Comparison of ENCODE assay signal across 8 cellular contexts in the genomic region with DNA sequence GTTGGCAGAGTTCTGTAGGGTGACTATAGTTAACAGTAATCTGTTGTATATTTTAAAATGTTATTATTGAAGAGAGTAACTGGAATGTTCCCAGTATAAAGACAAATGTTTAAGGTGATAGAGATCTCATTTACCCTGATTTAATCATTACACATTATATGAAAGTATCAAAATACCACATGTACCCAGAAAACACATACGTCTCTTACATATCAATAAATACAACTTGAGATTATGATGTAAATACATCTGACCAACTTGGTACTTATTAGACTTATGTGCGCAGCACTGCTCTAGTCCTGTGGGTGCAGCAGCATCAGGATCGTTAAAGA. TPM values are rescaled to one million over a fixed set of nuclear protein-coding genes. Genes with fewer than 3 reads are reported as not detected.
DNase-seq lines count a peak whose midpoint lies in the region; ATAC-seq and TF ChIP-seq lines count a peak whose summit lies in the region.

No MANE protein-coding gene starts in this region.

- H3K27ac ChIP-seq in duodenal mucosa (ENCODE audit: low read depth, low read length): peak overlapping the region; percentile 88

- H3K4me1 Mint-ChIP-seq in nephron: peaks cover 12% of the 10 kb centered on the region

- H3K4me3 ChIP-seq in BJ (ENCODE audit: low read depth, low read length) (peak overlapping the region; percentile 85), Loucy (ENCODE audit: low read length, poor library complexity, severe bottlenecking) (peak overlapping the region; percentile 91), duodenal mucosa (ENCODE audit: low read depth in 1 of 2, low read length in 2 of 2) (peak overlapping the region; percentile 83 to 88)

- H3K4me2 ChIP-seq in Loucy (ENCODE audit: low read depth, low read length, poor library complexity, severe bottlenecking): peak overlapping the region; percentile 75

- no peak for ATAC-seq in HG03354 (IDR thresholded peaks at IDR 0.05; ENCODE audit: poor library complexity, severe bottlenecking, unreplicated experiment)

- TF ChIP-seq CTCF in BJ (IDR thresholded peaks at IDR 0.05; ENCODE audit: insufficient read depth, low read depth, low read length) (no peak), Loucy (conservative IDR thresholded peaks at IDR 0.05; ENCODE audit: low read length) (no peak), nephron (IDR thresholded peaks at IDR 0.05; ENCODE audit: unreplicated experiment in 3 of 3) (no peak)

- CTCF ChIA-PET in BJ (lab: Yijun Ruan, JAX): no interaction called here

- peaks cover 52% of the 10 kb centered on the region for H3K79me2 ChIP-seq in Loucy (ENCODE audit: insufficient read depth, low read length)

- H3K27me3 Mint-ChIP-seq in nephron (ENCODE audit: low read depth): peaks cover 2% of the 10 kb centered on the region

- no peaks in the 10 kb centered on the region for H3K9me2 ChIP-seq in Loucy (replicated peaks; ENCODE audit: low read depth, low read length)

- POLR2A ChIA-PET in BJ (lab: Charles Lee): interaction anchor here (0.6 kb wide), 2 partner anchors 51 to 260 kb away, joined by 4 to 13 read pairs; no protein-coding TSS in a partner anchor

- H3K9me3 Mint-ChIP-seq in nephron: no peaks in the 10 kb centered on the region

- peaks cover 15% of the 10 kb centered on the region for H4K20me1 ChIP-seq in Loucy (ENCODE audit: insufficient read depth, low read length, poor library complexity, severe bottlenecking)

- no peaks in the 10 kb centered on the region for H3K9me3 ChIP-seq in Loucy (ENCODE audit: insufficient read depth, low read depth, low read length)
- no peaks in the 10 kb centered on the region for H3K9me3 ChIP-seq in duodenal mucosa (ENCODE audit: control insufficient read depth in 1 of 2, low read length in 2 of 2)

- H3K36me3 Mint-ChIP-seq in nephron (ENCODE audit: low read depth): peaks cover 25% of the 10 kb centered on the region

- no peaks in the 10 kb centered on the region; the same call in 1 of the 2 replicates for H3F3A ChIP-seq in Loucy (ENCODE audit: low read depth)

- H3K36me3 ChIP-seq in BJ (ENCODE audit: control insufficient read depth, insufficient read depth, low read length): peaks cover 10% of the 10 kb centered on the region
- H3K36me3 ChIP-seq in Loucy (ENCODE audit: insufficient read depth, low read length): peaks cover 6% of the 10 kb centered on the region; the same call in 1 of the 2 replicates
- peaks cover 10 to 19% of the 10 kb centered on the region in 2 donors for H3K36me3 ChIP-seq in duodenal mucosa (ENCODE audit: control insufficient read depth in 1 of 2, insufficient read depth in 2 of 2, low read length in 2 of 2)

- H3K27me3 ChIP-seq in BJ (ENCODE audit: control insufficient read depth, insufficient read depth, low read length) (no peaks in the 10 kb centered on the region), Loucy (ENCODE audit: insufficient read depth, low read length, poor library complexity, severe bottlenecking) (no peaks in the 10 kb centered on the region), duodenal mucosa (ENCODE audit: control insufficient read depth in 1 of 2, insufficient read depth in 2 of 2, low read length in 2 of 2) (no peaks in the 10 kb centered on the region)

- DNase-seq in BJ (ENCODE audit: low read depth) (no peak), NCI-H187 (lab: John Stamatoyannopoulos, UW) (no peak), GM03348 (ENCODE audit: low spot score) (no peak), HuH-7 (ENCODE audit: low spot score) (no peak)

- peak overlapping the region; percentile 90 to 99 (median 97) for H3K27ac Mint-ChIP-seq in nephron

- H3K9ac ChIP-seq in Loucy (ENCODE audit: low read depth, low read length, poor library complexity, severe bottlenecking) (peak overlapping the region; percentile 94), duodenal mucosa (ENCODE audit: low read depth in 1 of 2, low read length in 2 of 2) (peak overlapping the region; percentile 86 to 96)

- H2AFZ ChIP-seq in Loucy (ENCODE audit: low read length): peak overlapping the region; percentile 62

- peaks cover 36% of the 10 kb centered on the region for H3K4me1 ChIP-seq in Loucy (ENCODE audit: insufficient read depth, low read length, poor library complexity, severe bottlenecking)
- H3K4me1 ChIP-seq in duodenal mucosa (ENCODE audit: control insufficient read depth in 1 of 2, insufficient read depth in 2 of 2, low read length in 2 of 2): peaks cover 11 to 19% of the 10 kb centered on the region in 2 donors

- H3K4me3 Mint-ChIP-seq in nephron: peak overlapping the region; percentile 98 to 100 (median 99)

RNA-seq across cellular contexts. Expression of gene PARK7, which starts 0.7 kb away (rescaled TPM):
- 242 and 358 TPM in 2 replicates for polyA plus RNA-seq in BJ (2011; rRNA removed)
- polyA minus RNA-seq in BJ (2011; rRNA and poly(A)+ RNA removed): 33.3 and 34.7 TPM in 2 replicates

RNA-seq across cellular contexts. Expression of gene TNFRSF9, which starts 20.2 kb away (rescaled TPM):
- polyA plus RNA-seq in BJ (2011; rRNA removed): not detected in 2 replicates
- polyA minus RNA-seq in BJ (2011; rRNA and poly(A)+ RNA removed): not detected in 2 replicates
